17 cellular contexts compared by ENCODE assay signal in the genomic region with DNA sequence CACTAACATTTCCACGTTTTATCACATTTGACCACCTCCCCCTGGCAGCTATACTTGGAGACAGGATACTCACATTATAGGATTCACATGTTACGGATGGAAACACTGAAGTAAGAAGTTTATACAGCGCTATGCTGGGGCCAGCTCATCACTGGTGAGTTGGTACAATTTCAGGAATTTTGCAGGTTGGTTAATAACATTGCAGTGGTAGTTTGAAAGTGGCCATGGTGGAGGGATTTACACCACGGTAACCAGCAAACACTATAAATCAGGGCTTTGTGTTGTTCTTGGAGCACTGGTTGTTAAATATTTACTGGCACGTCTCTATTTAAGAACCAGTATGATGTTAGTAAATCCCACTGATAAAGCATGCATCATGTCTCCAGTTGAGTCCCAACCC.
DNase-seq lines count a peak whose midpoint lies in the region; ATAC-seq and TF ChIP-seq lines count a peak whose summit lies in the region.
"Had no signal": no experiment of that assay in that cellular context is flagged by ENCODE, and none has a peak within 500 bp of the region (broad histone marks: within the 10 kb centered on the region; RNA-seq: fewer than 3 reads in every experiment).

No MANE protein-coding gene starts in this region.

- peaks cover 6% of the 10 kb centered on the region for H3K27me3 Mint-ChIP-seq in type B pancreatic cell
- H3K27me3 Mint-ChIP-seq in activated naive CD4-positive, alpha-beta T cell treated with anti-CD3 and anti-CD28 coated beads, Interleukin-2, amount 10 ng/mL, durations not matched to agents 7 days and 5 days: no peaks in the 10 kb centered on the region
- H3K27me3 Mint-ChIP-seq: IgD-negative memory B cell had no signal

- no peak overlapping the region for H3K27ac Mint-ChIP-seq in type B pancreatic cell
- no peak overlapping the region for H3K27ac Mint-ChIP-seq in activated naive CD4-positive, alpha-beta T cell treated with anti-CD3 and anti-CD28 coated beads, Interleukin-2, amount 10 ng/mL, durations not matched to agents 7 days and 5 days

- no peaks in the 10 kb centered on the region for H3K9me3 ChIP-seq in adipocyte (ENCODE audit: control insufficient read depth, low read length)
- H3K9me3 ChIP-seq: SJSA1 had no signal

- peaks cover 54% of the 10 kb centered on the region for H3K4me1 Mint-ChIP-seq in type B pancreatic cell (ENCODE audit: unreplicated experiment)
- no peaks in the 10 kb centered on the region for H3K4me1 Mint-ChIP-seq in activated naive CD4-positive, alpha-beta T cell treated with anti-CD3 and anti-CD28 coated beads, Interleukin-2, amount 10 ng/mL, durations not matched to agents 7 days and 5 days
- H3K4me1 Mint-ChIP-seq: IgD-negative memory B cell had no signal

- CTCF ChIA-PET in activated naive CD4-positive, alpha-beta T cell treated with anti-CD3 and anti-CD28 coated beads, Interleukin-2, amount 10 ng/mL, durations not matched to agents 7 days and 5 days (lab: Charles Lee): no interaction called here

- peaks cover 5% of the 10 kb centered on the region for H3K36me3 Mint-ChIP-seq in type B pancreatic cell
- H3K36me3 Mint-ChIP-seq in activated naive CD4-positive, alpha-beta T cell treated with anti-CD3 and anti-CD28 coated beads, Interleukin-2, amount 10 ng/mL, durations not matched to agents 7 days and 5 days: no peaks in the 10 kb centered on the region
- H3K36me3 Mint-ChIP-seq: IgD-negative memory B cell had no signal

- H3K9ac ChIP-seq in adipocyte (ENCODE audit: low read length): peak overlapping the region; percentile 6
- H3K9ac ChIP-seq: BLaER1 had no signal

- peak; percentile 19 for DNase-seq in EH (ENCODE audit: low read depth)
- DNase-seq in adipocyte (ENCODE audit: low read depth): no peak
- peak; percentile 94 for DNase-seq in kidney tubule cell (ENCODE audit: low spot score)
- no peak for DNase-seq in type B pancreatic cell (ENCODE audit: extremely low spot score, unreplicated experiment)
- DNase-seq in activated naive CD4-positive, alpha-beta T cell treated with anti-CD3 and anti-CD28 coated beads, Interleukin-2, amount 10 ng/mL, durations not matched to agents 7 days and 5 days: no peak
- DNase-seq: DMS 273 treated with DMSO at 0.1 percent for 48 hours; HCEC 1CT; NCI-H1436 treated with DMSO at 0.1 percent for 48 hours; NCI-H2227 treated with DMSO at 0.1 percent for 48 hours; NCI-H524 treated with DMSO at 0.1 percent for 48 hours; NK-92 treated with Interleukin-12 subunit alpha and Interleukin-12 subunit beta, amount 100 ng/mL, for 24 hours; OCI-M1 had no signal

- peak overlapping the region; percentile 20 for H3K4me3 ChIP-seq in adipocyte (ENCODE audit: low read length)
- H3K4me3 ChIP-seq: BLaER1, SJSA1 had no signal

- no peaks in the 10 kb centered on the region for H3K36me3 ChIP-seq in adipocyte (ENCODE audit: control insufficient read depth, insufficient read depth, low read length, severe bottlenecking)
- H3K36me3 ChIP-seq: BLaER1, SJSA1 had no signal

- H3K4me1 ChIP-seq in adipocyte (ENCODE audit: control insufficient read depth, insufficient read depth, low read length): peaks cover 28% of the 10 kb centered on the region
- H3K4me1 ChIP-seq: BLaER1 had no signal

- H3K27me3 ChIP-seq in adipocyte (replicated peaks; ENCODE audit: control insufficient read depth, insufficient read depth, low read length): no peaks in the 10 kb centered on the region
- H3K27me3 ChIP-seq: BLaER1, SJSA1 had no signal

- H3K9me3 Mint-ChIP-seq in type B pancreatic cell: peaks cover 5% of the 10 kb centered on the region
- peaks cover 8% of the 10 kb centered on the region for H3K9me3 Mint-ChIP-seq in activated naive CD4-positive, alpha-beta T cell treated with anti-CD3 and anti-CD28 coated beads, Interleukin-2, amount 10 ng/mL, durations not matched to agents 7 days and 5 days

- ATAC-seq in GM18858 (IDR thresholded peaks at IDR 0.05; ENCODE audit: unreplicated experiment) (no peak), GM21526 (IDR thresholded peaks at IDR 0.05; ENCODE audit: low FRiP score, unreplicated experiment) (no peak)

- H3K4me3 Mint-ChIP-seq in type B pancreatic cell: peak overlapping the region; percentile 29
- no peak overlapping the region for H3K4me3 Mint-ChIP-seq in activated naive CD4-positive, alpha-beta T cell treated with anti-CD3 and anti-CD28 coated beads, Interleukin-2, amount 10 ng/mL, durations not matched to agents 7 days and 5 days
- H3K4me3 Mint-ChIP-seq: IgD-negative memory B cell had no signal

- no peak for TF ChIP-seq CTCF in type B pancreatic cell (conservative IDR thresholded peaks at IDR 0.05)

Comparison
In these comparisons a context has a peak if more than half of its experiments do, and no peak if none do; other contexts are left out.
1. DNase-seq: peak in EH (single experiment) and kidney tubule cell (single experiment); none in adipocyte (single experiment), type B pancreatic cell (single experiment) and activated naive CD4-positive, alpha-beta T cell treated with anti-CD3 and anti-CD28 coated beads, Interleukin-2, amount 10 ng/mL, durations not matched to agents 7 days and 5 days (single experiment).